In the genomic region with DNA sequence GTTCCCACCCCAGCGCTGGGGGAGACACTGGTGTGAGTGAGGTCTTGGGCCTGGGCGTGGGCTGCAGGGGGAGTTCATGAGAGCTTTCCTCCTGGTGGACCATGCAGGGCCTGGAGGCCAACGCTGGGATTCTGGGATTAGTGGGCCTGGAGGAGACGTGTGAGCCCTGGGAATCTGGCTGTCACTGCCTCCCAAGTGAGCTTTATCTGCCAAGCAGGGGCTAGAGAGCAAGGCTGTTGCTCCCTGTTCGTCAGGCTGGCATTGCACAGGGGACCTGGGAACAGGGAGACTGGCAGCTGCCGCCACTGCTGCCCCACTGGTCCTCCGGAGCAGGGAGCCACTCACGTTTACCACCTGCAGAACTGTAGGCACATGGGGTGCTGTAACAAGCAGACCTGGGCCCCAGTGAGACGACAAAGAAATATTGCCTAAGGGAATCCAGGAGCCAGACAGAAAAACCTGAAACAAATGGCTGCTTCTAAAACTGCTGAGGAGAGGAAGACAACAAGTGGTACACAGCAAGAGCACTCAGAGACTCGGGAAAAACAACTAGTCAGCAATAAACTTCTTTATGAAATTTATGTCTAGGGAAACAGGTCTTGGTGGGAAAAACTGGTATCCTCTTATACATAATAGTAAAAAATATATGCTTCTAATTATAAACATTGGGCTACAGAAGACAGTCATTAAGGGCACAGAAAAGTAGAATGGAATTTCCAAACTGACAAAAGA, we compare ENCODE assay signal across 18 cellular contexts. TPM values are rescaled to one million over a fixed set of nuclear protein-coding genes. Genes with fewer than 3 reads are reported as not detected.
"Had no signal": no experiment of that assay in that cellular context is flagged by ENCODE, and none has a peak within 500 bp of the region (broad histone marks: within the 10 kb centered on the region; RNA-seq: fewer than 3 reads in every experiment).

No MANE protein-coding gene starts in this region.

- FAIRE-seq: TTC549 had no signal

- H3K4me1 ChIP-seq: lower lobe of right lung had no signal

- H3K36me3 ChIP-seq: gastrocnemius medialis, heart left ventricle, lower lobe of right lung had no signal

- H3K27me3 ChIP-seq: gastrocnemius medialis, heart left ventricle had no signal

- H3K9me3 ChIP-seq: gastrocnemius medialis, heart left ventricle, lower lobe of right lung had no signal

- H3K4me3 ChIP-seq: gastrocnemius medialis, heart left ventricle, lower lobe of right lung had no signal

- ATAC-seq: gastrocnemius medialis; heart left ventricle; lower lobe of right lung; naive thymus-derived CD4-positive, alpha-beta T cell had no signal

- DNase-seq: activated CD4-positive, alpha-beta T cell treated with anti-CD3 and anti-CD28 coated beads, Interleukin-2, amount 10 ng/mL, durations not matched to agents 24 days and 14 days; activated CD4-positive, CD25-positive, alpha-beta regulatory T cell; activated CD8-positive, alpha-beta memory T cell treated with anti-CD3 and anti-CD28 coated beads for 24 hours; activated gamma-delta T cell treated with Interleukin-2 at 50 U/mL for 16 hours; activated naive CD8-positive, alpha-beta T cell treated with anti-CD3 and anti-CD28 coated beads for 36 hours; amygdala; dermis blood vessel endothelial cell; endodermal cell; gastrocnemius medialis; heart left ventricle; left cardiac atrium; lower lobe of right lung; naive thymus-derived CD4-positive, alpha-beta T cell; retina; stimulated activated CD4-positive, alpha-beta T cell treated with anti-CD3 and anti-CD28 coated beads, Interleukin-4, amount 100 ng/mL, for 1 hour; stimulated activated naive CD4-positive, alpha-beta T cell; substantia nigra had no signal

- H3K27ac ChIP-seq: gastrocnemius medialis, heart left ventricle, lower lobe of right lung had no signal

RNA-seq across cellular contexts. Expression of gene PPP1R3G, which starts 45.2 kb away (rescaled TPM):
- total RNA-seq: endodermal cell had no signal
- polyA plus RNA-seq: naive thymus-derived CD4-positive, alpha-beta T cell had no signal
